ENCODE assay signal across 9 cellular contexts in the genomic region with DNA sequence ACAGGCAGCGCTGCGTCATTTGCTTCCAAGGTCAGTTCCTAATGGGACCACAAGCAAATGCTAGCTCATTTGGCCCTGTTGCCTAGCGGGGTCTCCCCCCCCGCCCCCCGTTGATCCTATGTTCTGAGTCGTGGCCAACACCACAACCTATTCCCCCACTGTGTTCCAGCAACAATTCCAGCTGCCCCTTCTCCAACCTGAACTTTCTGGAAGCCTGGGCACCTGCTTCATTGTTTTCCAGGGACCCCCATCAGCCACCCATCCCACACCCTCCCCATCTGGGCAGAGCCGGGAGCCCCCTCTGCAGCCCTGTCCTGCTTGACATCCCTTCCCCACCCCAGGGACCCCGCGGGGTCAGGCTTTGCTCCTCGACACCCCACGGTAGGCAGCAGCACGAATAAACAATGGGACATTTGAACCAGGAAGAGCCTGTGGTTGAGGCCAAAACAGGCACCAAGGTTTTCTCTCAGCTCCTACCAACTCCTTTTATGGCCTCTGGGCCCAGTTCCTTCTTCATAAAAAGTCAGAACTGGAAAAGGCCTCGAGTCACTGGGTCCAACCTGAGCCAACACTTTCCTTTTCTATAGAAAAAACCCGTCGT. TPM values are rescaled to one million over a fixed set of nuclear protein-coding genes. Genes with fewer than 3 reads are reported as not detected.
DNase-seq lines count a peak whose midpoint lies in the region; ATAC-seq and TF ChIP-seq lines count a peak whose summit lies in the region.
"Had no signal": no experiment of that assay in that cellular context is flagged by ENCODE, and none has a peak within 500 bp of the region (broad histone marks: within the 10 kb centered on the region; RNA-seq: fewer than 3 reads in every experiment).

No MANE protein-coding gene starts in this region.

- no peak for TF ChIP-seq EP300 in gastroesophageal sphincter (IDR thresholded peaks at IDR 0.05)

- peak overlapping the region; percentile 12 to 55 for H3K4me3 ChIP-seq in gastroesophageal sphincter

- peaks cover 5 to 50% (median 38%) of the 10 kb centered on the region in 3 donors for H3K4me1 ChIP-seq in gastroesophageal sphincter

- peak; percentile 51 for DNase-seq in ELR (ENCODE audit: low read depth)
- peak; percentile 49 for DNase-seq in putamen (ENCODE audit: low spot score)
- DNase-seq in middle frontal gyrus (ENCODE audit: extremely low spot score, low spot score) = no peak
- no peak for DNase-seq in OCI-M2 (lab: John Stamatoyannopoulos, UW; ENCODE audit: unreplicated experiment)
- DNase-seq in stimulated activated CD4-positive, alpha-beta T cell treated with anti-CD3 and anti-CD28 coated beads, Interleukin-4, amount 100 ng/mL, for 24 hours = no peak

- H3K27ac ChIP-seq in VCaP (peak overlapping the region; percentile 69), gastroesophageal sphincter (peak overlapping the region; percentile 90 to 100 (median 98))

- TF ChIP-seq CTCF in VCaP (conservative IDR thresholded peaks at IDR 0.05) = no peak
- no peak for TF ChIP-seq CTCF in gastroesophageal sphincter (IDR thresholded peaks at IDR 0.05)

- no peaks in the 10 kb centered on the region for H3K9me3 ChIP-seq in gastroesophageal sphincter

- no peak for TF ChIP-seq POLR2A in gastroesophageal sphincter (IDR thresholded peaks at IDR 0.05)

- no peaks in the 10 kb centered on the region for H3K27me3 ChIP-seq in gastroesophageal sphincter

- ATAC-seq in HG02678 (IDR thresholded peaks at IDR 0.05; ENCODE audit: unreplicated experiment) (peak; percentile 6), gastroesophageal sphincter (no peak)

- no peaks in the 10 kb centered on the region for H3K36me3 ChIP-seq in gastroesophageal sphincter

- 3 to 10% methylated on average over 6 of the region's 15 CpGs for WGBS in gastroesophageal sphincter (ENCODE audit: low coverage in 1 of 2), 2 donors

RNA-seq across cellular contexts. Expression of gene TEX44, which starts 20.5 kb away (rescaled TPM):
- total RNA-seq in gastroesophageal sphincter = not detected
- total RNA-seq: T-helper 2 cell treated with Interferon-gamma antibody and Interleukin-4, amounts not matched to agents 100 ng/mL and 5 ng/mL, for 36 hours had no signal

Comparison
In these comparisons a context has a peak if more than half of its experiments do, and no peak if none do; other contexts are left out.
1. DNase-seq: peak in ELR (single experiment) and putamen (single experiment); none in middle frontal gyrus (single experiment), OCI-M2 (single experiment) and stimulated activated CD4-positive, alpha-beta T cell treated with anti-CD3 and anti-CD28 coated beads, Interleukin-4, amount 100 ng/mL, for 24 hours (single experiment).